In genomic region chr1:28512058-28512611, GRCh38 we compare ENCODE assay signal across 10 cellular contexts. TPM values are rescaled to one million over a fixed set of nuclear protein-coding genes. Genes with fewer than 3 reads are reported as not detected.
A peak's percentile ranks its signal among the peaks of the same experiment; 100 is the strongest.
DNase-seq lines count a peak whose midpoint lies in the region; ATAC-seq and TF ChIP-seq lines count a peak whose summit lies in the region.
"Had no signal": no experiment of that assay in that cellular context is flagged by ENCODE, and none has a peak within 500 bp of the region (broad histone marks: within the 10 kb centered on the region; RNA-seq: fewer than 3 reads in every experiment).

No MANE protein-coding gene starts in this region.

- DNase-seq in GM12865 (ENCODE audit: low read depth) (peak; percentile 73), SW480 (ENCODE audit: low spot score) (peak; percentile 50), epithelial cell of prostate (ENCODE audit: low read depth, low spot score) (no peak), ureter (ENCODE audit: low spot score) (no peak), WERI-Rb-1 (no peak), NCI-H2196 treated with DMSO at 0.1 percent for 48 hours (lab: John Stamatoyannopoulos, UW; ENCODE audit: unreplicated experiment) (no peak)
- DNase-seq: caudate nucleus; NK-92 treated with Interleukin-12 subunit alpha and Interleukin-12 subunit beta, amount 100 ng/mL, for 24 hours had no signal

- H3K36me3 ChIP-seq in ACC112 (ENCODE audit: insufficient read depth, low read length) (peaks cover 38% of the 10 kb centered on the region), WERI-Rb-1 (peaks cover 61% of the 10 kb centered on the region)

- no peak for ATAC-seq in HG03460 (IDR thresholded peaks at IDR 0.05; ENCODE audit: unreplicated experiment)

- H3K9me3 ChIP-seq in WERI-Rb-1 (ENCODE audit: severe bottlenecking), result no peaks in the 10 kb centered on the region

- H3K4me3 ChIP-seq in ACC112 (ENCODE audit: low read depth, low read length), result no peak overlapping the region
- H3K4me3 ChIP-seq in GM12865 (ENCODE audit: low read depth, low read length), result peak overlapping the region; percentile 36
- H3K4me3 ChIP-seq in WERI-Rb-1 (ENCODE audit: low read depth, low read length), result no peak overlapping the region

- H3K27me3 ChIP-seq in ACC112 (ENCODE audit: insufficient read depth, low read length) (no peaks in the 10 kb centered on the region), WERI-Rb-1 (ENCODE audit: insufficient read depth, low read depth, severe bottlenecking) (no peaks in the 10 kb centered on the region)

- no peak overlapping the region for H2AFZ ChIP-seq in ACC112 (ENCODE audit: low read length, unreplicated experiment)

- peaks cover 35% of the 10 kb centered on the region for H3K79me2 ChIP-seq in ACC112 (ENCODE audit: control insufficient read depth, insufficient read depth, low read length, unreplicated experiment)

- peak overlapping the region; percentile 28 for H3K27ac ChIP-seq in ACC112 (ENCODE audit: low read depth, low read length)
- H3K27ac ChIP-seq in epithelial cell of prostate, result peak overlapping the region; percentile 98
- no peak overlapping the region for H3K27ac ChIP-seq in WERI-Rb-1

- peaks cover 32% of the 10 kb centered on the region for H3K4me1 ChIP-seq in ACC112 (ENCODE audit: control insufficient read depth, insufficient read depth, low read length, unreplicated experiment)

- TF ChIP-seq CTCF in GM12865 (IDR thresholded peaks at IDR 0.05; ENCODE audit: insufficient read depth, low read depth, low read length, missing control alignments) (no peak), WERI-Rb-1 (IDR thresholded peaks at IDR 0.05; ENCODE audit: low read depth, low read length) (no peak)

RNA-seq across cellular contexts. Expression of gene RCC1, which starts 6.3 kb away (rescaled TPM):
- total RNA-seq in ureter, result 35.1 TPM

RNA-seq across cellular contexts. Expression of gene TRNAU1AP, which starts 40.8 kb away (rescaled TPM):
- 31.3 TPM for total RNA-seq in ureter

Comparison
In these comparisons a context has a peak if more than half of its experiments do, and no peak if none do; other contexts are left out.
1. DNase-seq: peak in GM12865 (single experiment) and SW480 (single experiment); none in epithelial cell of prostate (single experiment), ureter (single experiment), WERI-Rb-1 (single experiment) and NCI-H2196 treated with DMSO at 0.1 percent for 48 hours (single experiment).